ENCODE assay signal across 1 cellular context in genomic region chr12:28190321-28191017, GRCh38.
A peak's percentile ranks its signal among the peaks of the same experiment; 100 is the strongest.
TF ChIP-seq lines count a peak whose summit lies in the region.

A gene with protein sequence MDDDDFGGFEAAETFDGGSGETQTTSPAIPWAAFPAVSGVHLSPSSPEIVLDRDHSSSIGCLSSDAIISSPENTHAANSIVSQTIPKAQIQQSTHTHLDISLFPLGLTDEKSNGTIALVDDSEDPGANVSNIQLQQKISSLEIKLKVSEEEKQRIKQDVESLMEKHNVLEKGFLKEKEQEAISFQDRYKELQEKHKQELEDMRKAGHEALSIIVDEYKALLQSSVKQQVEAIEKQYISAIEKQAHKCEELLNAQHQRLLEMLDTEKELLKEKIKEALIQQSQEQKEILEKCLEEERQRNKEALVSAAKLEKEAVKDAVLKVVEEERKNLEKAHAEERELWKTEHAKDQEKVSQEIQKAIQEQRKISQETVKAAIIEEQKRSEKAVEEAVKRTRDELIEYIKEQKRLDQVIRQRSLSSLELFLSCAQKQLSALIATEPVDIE (plus strand): TSS chr12:28190456. CDS start chr12:28257216, 66,760 bp downstream.

TF ChIP-seq in HepG2, 621 proteins besides CTCF, POLR2A, EP300 and RAD21 (continued from another document and continues in another):
- TF ChIP-seq, protein P1, sequence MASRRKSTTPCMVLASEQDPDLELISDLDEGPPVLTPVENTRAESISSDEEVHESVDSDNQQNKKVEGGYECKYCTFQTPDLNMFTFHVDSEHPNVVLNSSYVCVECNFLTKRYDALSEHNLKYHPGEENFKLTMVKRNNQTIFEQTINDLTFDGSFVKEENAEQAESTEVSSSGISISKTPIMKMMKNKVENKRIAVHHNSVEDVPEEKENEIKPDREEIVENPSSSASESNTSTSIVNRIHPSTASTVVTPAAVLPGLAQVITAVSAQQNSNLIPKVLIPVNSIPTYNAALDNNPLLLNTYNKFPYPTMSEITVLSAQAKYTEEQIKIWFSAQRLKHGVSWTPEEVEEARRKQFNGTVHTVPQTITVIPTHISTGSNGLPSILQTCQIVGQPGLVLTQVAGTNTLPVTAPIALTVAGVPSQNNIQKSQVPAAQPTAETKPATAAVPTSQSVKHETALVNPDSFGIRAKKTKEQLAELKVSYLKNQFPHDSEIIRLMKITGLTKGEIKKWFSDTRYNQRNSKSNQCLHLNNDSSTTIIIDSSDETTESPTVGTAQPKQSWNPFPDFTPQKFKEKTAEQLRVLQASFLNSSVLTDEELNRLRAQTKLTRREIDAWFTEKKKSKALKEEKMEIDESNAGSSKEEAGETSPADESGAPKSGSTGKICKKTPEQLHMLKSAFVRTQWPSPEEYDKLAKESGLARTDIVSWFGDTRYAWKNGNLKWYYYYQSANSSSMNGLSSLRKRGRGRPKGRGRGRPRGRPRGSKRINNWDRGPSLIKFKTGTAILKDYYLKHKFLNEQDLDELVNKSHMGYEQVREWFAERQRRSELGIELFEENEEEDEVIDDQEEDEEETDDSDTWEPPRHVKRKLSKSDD (CRISPR knock-in tag; IDR thresholded peaks at IDR 0.05; ENCODE audit: low read depth), result peak; percentile 73; the same call in 1 of the 2 replicates
- peak; percentile 73; the same call in 1 of the 2 replicates for TF ChIP-seq TARDBP (CRISPR knock-in tag; IDR thresholded peaks at IDR 0.05)
- TF ChIP-seq NR2F6 (IDR thresholded peaks at IDR 0.05), result no peak; the same call in 1 of the 2 replicates
- no peak; the same call in 1 of the 2 replicates for TF ChIP-seq NR2F6 (CRISPR knock-in tag; IDR thresholded peaks at IDR 0.05)
- no peak for TF ChIP-seq ZSCAN30 (CRISPR knock-in tag; IDR thresholded peaks at IDR 0.05)
- TF ChIP-seq TBP (CRISPR knock-in tag; IDR thresholded peaks at IDR 0.05), result no peak
- no peak; the same call in 1 of the 2 replicates for TF ChIP-seq ZNF296 (CRISPR knock-in tag; conservative IDR thresholded peaks at IDR 0.05)
- TF ChIP-seq ZSCAN31 (CRISPR knock-in tag; IDR thresholded peaks at IDR 0.05; ENCODE audit: low read depth), result peak; percentile 93
- TF ChIP-seq IRF2 (CRISPR knock-in tag; IDR thresholded peaks at IDR 0.05), result peak; percentile 80
- peak; percentile 94 for TF ChIP-seq CBX1 (IDR thresholded peaks at IDR 0.05; ENCODE audit: low read depth)
- 0 out of 2 replicates have a peak, but pooled peaks have one; percentile 24 for TF ChIP-seq NR0B2 (CRISPR knock-in tag; IDR thresholded peaks at IDR 0.05)
- TF ChIP-seq KAT7 (CRISPR knock-in tag; IDR thresholded peaks at IDR 0.05; ENCODE audit: borderline replicate concordance), result peak; percentile 80; the same call in 1 of the 2 replicates
- TF ChIP-seq ETV5 (CRISPR knock-in tag; IDR thresholded peaks at IDR 0.05; ENCODE audit: borderline replicate concordance), result no peak
- TF ChIP-seq RORA (CRISPR knock-in tag; IDR thresholded peaks at IDR 0.05), result no peak
- TF ChIP-seq ZNF20 (CRISPR knock-in tag; IDR thresholded peaks at IDR 0.05), result no peak
- TF ChIP-seq NKX3-1 (CRISPR knock-in tag; IDR thresholded peaks at IDR 0.05), result no peak; the same call in none of the 2 replicates
- TF ChIP-seq SMYD3 (CRISPR knock-in tag; IDR thresholded peaks at IDR 0.05), result 0 out of 2 replicates have a peak, but pooled peaks have one; percentile 29
- TF ChIP-seq SAFB2 (CRISPR knock-in tag; IDR thresholded peaks at IDR 0.05; ENCODE audit: borderline replicate concordance, low read depth), result 0 out of 2 replicates have a peak, but pooled peaks have one; percentile 50
- TF ChIP-seq PCBP2 (optimal IDR thresholded peaks at IDR 0.05; ENCODE audit: low read depth, low read length, poor library complexity, severe bottlenecking), result no peak
- TF ChIP-seq HOXA5 (CRISPR knock-in tag; IDR thresholded peaks at IDR 0.05), result peak; percentile 86
- TF ChIP-seq MZF1 (CRISPR knock-in tag; IDR thresholded peaks at IDR 0.05; ENCODE audit: borderline replicate concordance), result no peak
- TF ChIP-seq SOX13 (IDR thresholded peaks at IDR 0.05), result no peak
- no peak for TF ChIP-seq SOX13 (CRISPR knock-in tag; conservative IDR thresholded peaks at IDR 0.05 in 1 of 2, IDR thresholded peaks at IDR 0.05 in 1 of 2)
- no peak for TF ChIP-seq ZBTB1 (CRISPR knock-in tag; IDR thresholded peaks at IDR 0.05; ENCODE audit: borderline replicate concordance)
- TF ChIP-seq SAP130 (CRISPR knock-in tag; IDR thresholded peaks at IDR 0.05; ENCODE audit: low read depth), result peak; percentile 89
- peak; percentile 55; the same call in 1 of the 2 replicates for TF ChIP-seq ZNF335 (CRISPR knock-in tag; IDR thresholded peaks at IDR 0.05)
- TF ChIP-seq SNRNP70 (IDR thresholded peaks at IDR 0.05; ENCODE audit: low read depth, low read length), result no peak
- no peak for TF ChIP-seq JUND (CRISPR knock-in tag; IDR thresholded peaks at IDR 0.05)
- peak; percentile 17; the same call in 1 of the 2 replicates for TF ChIP-seq PRDM15 (CRISPR knock-in tag; IDR thresholded peaks at IDR 0.05)
- TF ChIP-seq ZNF770 (CRISPR knock-in tag; IDR thresholded peaks at IDR 0.05), result peak; percentile 57; the same call in 1 of the 2 replicates
- TF ChIP-seq POLR2AphosphoS5 (IDR thresholded peaks at IDR 0.05; ENCODE audit: low read depth, low read length), result peak; percentile 73
- 0 out of 2 replicates have a peak, but pooled peaks have one; percentile 60 for TF ChIP-seq ZNF550 (CRISPR knock-in tag; IDR thresholded peaks at IDR 0.05; ENCODE audit: borderline replicate concordance)
- TF ChIP-seq DMAP1 (CRISPR knock-in tag; IDR thresholded peaks at IDR 0.05), result peak; percentile 89
- TF ChIP-seq ZNF260 (CRISPR knock-in tag; IDR thresholded peaks at IDR 0.05; ENCODE audit: borderline replicate concordance, low read depth), result no peak
- TF ChIP-seq, protein P2, sequence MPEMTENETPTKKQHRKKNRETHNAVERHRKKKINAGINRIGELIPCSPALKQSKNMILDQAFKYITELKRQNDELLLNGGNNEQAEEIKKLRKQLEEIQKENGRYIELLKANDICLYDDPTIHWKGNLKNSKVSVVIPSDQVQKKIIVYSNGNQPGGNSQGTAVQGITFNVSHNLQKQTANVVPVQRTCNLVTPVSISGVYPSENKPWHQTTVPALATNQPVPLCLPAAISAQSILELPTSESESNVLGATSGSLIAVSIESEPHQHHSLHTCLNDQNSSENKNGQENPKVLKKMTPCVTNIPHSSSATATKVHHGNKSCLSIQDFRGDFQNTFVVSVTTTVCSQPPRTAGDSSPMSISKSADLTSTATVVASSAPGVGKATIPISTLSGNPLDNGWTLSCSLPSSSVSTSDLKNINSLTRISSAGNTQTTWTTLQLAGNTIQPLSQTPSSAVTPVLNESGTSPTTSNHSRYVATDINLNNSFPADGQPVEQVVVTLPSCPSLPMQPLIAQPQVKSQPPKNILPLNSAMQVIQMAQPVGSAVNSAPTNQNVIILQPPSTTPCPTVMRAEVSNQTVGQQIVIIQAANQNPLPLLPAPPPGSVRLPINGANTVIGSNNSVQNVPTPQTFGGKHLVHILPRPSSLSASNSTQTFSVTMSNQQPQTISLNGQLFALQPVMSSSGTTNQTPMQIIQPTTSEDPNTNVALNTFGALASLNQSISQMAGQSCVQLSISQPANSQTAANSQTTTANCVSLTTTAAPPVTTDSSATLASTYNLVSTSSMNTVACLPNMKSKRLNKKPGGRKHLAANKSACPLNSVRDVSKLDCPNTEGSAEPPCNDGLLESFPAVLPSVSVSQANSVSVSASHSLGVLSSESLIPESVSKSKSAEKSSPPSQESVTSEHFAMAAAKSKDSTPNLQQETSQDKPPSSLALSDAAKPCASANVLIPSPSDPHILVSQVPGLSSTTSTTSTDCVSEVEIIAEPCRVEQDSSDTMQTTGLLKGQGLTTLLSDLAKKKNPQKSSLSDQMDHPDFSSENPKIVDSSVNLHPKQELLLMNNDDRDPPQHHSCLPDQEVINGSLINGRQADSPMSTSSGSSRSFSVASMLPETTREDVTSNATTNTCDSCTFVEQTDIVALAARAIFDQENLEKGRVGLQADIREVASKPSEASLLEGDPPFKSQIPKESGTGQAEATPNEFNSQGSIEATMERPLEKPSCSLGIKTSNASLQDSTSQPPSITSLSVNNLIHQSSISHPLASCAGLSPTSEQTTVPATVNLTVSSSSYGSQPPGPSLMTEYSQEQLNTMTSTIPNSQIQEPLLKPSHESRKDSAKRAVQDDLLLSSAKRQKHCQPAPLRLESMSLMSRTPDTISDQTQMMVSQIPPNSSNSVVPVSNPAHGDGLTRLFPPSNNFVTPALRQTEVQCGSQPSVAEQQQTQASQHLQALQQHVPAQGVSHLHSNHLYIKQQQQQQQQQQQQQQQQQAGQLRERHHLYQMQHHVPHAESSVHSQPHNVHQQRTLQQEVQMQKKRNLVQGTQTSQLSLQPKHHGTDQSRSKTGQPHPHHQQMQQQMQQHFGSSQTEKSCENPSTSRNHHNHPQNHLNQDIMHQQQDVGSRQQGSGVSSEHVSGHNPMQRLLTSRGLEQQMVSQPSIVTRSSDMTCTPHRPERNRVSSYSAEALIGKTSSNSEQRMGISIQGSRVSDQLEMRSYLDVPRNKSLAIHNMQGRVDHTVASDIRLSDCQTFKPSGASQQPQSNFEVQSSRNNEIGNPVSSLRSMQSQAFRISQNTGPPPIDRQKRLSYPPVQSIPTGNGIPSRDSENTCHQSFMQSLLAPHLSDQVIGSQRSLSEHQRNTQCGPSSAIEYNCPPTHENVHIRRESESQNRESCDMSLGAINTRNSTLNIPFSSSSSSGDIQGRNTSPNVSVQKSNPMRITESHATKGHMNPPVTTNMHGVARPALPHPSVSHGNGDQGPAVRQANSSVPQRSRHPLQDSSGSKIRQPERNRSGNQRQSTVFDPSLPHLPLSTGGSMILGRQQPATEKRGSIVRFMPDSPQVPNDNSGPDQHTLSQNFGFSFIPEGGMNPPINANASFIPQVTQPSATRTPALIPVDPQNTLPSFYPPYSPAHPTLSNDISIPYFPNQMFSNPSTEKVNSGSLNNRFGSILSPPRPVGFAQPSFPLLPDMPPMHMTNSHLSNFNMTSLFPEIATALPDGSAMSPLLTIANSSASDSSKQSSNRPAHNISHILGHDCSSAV (CRISPR knock-in tag; IDR thresholded peaks at IDR 0.05; ENCODE audit: borderline replicate concordance), result no peak
